ENCODE assay signal across 22 cellular contexts in the genomic region with DNA sequence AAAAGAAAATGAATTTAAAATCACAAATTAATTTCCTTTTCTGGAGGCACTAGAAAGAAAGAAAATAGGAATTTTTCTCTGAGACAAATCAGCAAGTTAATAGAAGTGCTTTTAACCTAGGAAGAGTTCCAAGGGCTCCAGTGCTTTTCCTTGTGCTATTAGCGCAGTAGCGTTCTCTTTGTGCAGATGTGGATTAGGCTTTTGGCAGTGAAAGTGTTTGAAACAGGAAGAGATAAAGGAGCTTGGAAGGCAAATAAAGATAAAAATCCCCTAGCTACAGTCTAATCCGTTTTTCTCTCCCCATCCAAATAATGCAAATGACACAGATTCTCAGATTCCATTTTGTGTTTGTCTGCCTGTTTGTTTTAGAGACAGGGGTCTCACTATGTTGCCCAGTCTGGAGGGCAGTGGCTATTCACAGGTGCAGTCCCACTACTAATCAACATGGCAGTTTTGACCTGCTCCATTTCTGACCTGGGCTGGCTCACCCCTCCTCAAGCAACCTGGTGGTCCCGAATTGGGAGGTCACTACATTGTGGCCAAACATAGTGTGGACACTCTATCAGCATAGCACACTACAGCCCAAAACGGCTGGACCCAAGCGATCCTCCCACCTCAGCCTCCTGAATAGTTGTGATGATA.
DNase-seq lines count a peak whose midpoint lies in the region; ATAC-seq, FAIRE-seq and TF ChIP-seq lines count a peak whose summit lies in the region.
"Had no signal": no experiment of that assay in that cellular context is flagged by ENCODE, and none has a peak within 500 bp of the region (broad histone marks: within the 10 kb centered on the region; RNA-seq: fewer than 3 reads in every experiment).

No MANE protein-coding gene starts in this region.

- H3K27me3 ChIP-seq in A673 (replicated peaks; ENCODE audit: insufficient read depth, low read depth, low read length, poor library complexity) (no peaks in the 10 kb centered on the region), endothelial cell of umbilical vein (ENCODE audit: control insufficient read depth in 2 of 2, insufficient read depth in 2 of 2, low read length in 2 of 2) (no peaks in the 10 kb centered on the region), MM.1S (replicated peaks; ENCODE audit: insufficient read depth, low read length) (no peaks in the 10 kb centered on the region)
- H3K27me3 ChIP-seq: BLaER1 treated with 17β-estradiol and CSF1 and Interleukin-3, amounts not matched to agents 10 nM and 100 nM had no signal

- no peak overlapping the region for H3K4me3 Mint-ChIP-seq in WTC11
- no peak overlapping the region for H3K4me3 Mint-ChIP-seq in activated CD4-positive, alpha-beta memory T cell treated with anti-CD3 and anti-CD28 coated beads for 36 hours
- H3K4me3 Mint-ChIP-seq: CD4-positive, alpha-beta memory T cell; H9 had no signal

- DNase-seq in A673 (ENCODE audit: low spot score) (peak; percentile 68), WTC11 (ENCODE audit: low spot score) (no peak), endothelial cell of umbilical vein (ENCODE audit: low read depth, low spot score) (peak; percentile 76), lung microvascular endothelial cell (ENCODE audit: low read depth in 2 of 2) (peak; percentile 18 to 63), MM.1S (no peak)
- no peak for DNase-seq in activated CD4-positive, alpha-beta memory T cell treated with anti-CD3 and anti-CD28 coated beads for 36 hours
- DNase-seq: Caco-2; CD4-positive, alpha-beta memory T cell; DMS 273 treated with DMSO at 0.1 percent for 48 hours; DMS79 treated with DMSO at 0.1 percent for 48 hours; H9; KG1; NCI-H1092 treated with DMSO at 0.1 percent for 48 hours; NCI-H1436 treated with DMSO at 0.1 percent for 48 hours; NCI-H2081; NCI-H2171 treated with DMSO at 0.1 percent for 48 hours; NCI-H446 treated with DMSO at 0.1 percent for 48 hours; NCI-H526 treated with DMSO at 0.1 percent for 48 hours; SHP77 had no signal

- H3K9me3 ChIP-seq in A673 (ENCODE audit: low read depth, low read length, poor library complexity, severe bottlenecking) (no peaks in the 10 kb centered on the region), endothelial cell of umbilical vein (replicated peaks; ENCODE audit: control insufficient read depth, insufficient read depth, low read length) (no peaks in the 10 kb centered on the region), MM.1S (replicated peaks; ENCODE audit: insufficient read depth, low read length) (no peaks in the 10 kb centered on the region)
- H3K9me3 ChIP-seq: BLaER1 treated with 17β-estradiol and CSF1 and Interleukin-3, amounts not matched to agents 10 nM and 100 nM had no signal

- TF ChIP-seq CTCF in A673 (conservative IDR thresholded peaks at IDR 0.05; ENCODE audit: low read depth, low read length): no peak
- TF ChIP-seq CTCF in WTC11 (IDR thresholded peaks at IDR 0.05): no peak
- no peak for TF ChIP-seq CTCF in endothelial cell of umbilical vein (IDR thresholded peaks at IDR 0.05; ENCODE audit: extremely low read depth in 1 of 2, insufficient read depth in 1 of 2, low read depth in 1 of 2, low read length in 2 of 2)
- no peak for TF ChIP-seq CTCF in MM.1S (IDR thresholded peaks at IDR 0.05; ENCODE audit: low read length)

- H3K4me3 ChIP-seq in A673 (ENCODE audit: low read depth, low read length, poor library complexity, severe bottlenecking): no peak overlapping the region
- no peak overlapping the region for H3K4me3 ChIP-seq in endothelial cell of umbilical vein (replicated peaks in 1 of 3; ENCODE audit: insufficient read depth in 1 of 3, low read depth in 1 of 3, low read length in 3 of 3)
- no peak overlapping the region for H3K4me3 ChIP-seq in MM.1S (ENCODE audit: low read length)
- H3K4me3 ChIP-seq: BLaER1 treated with 17β-estradiol and CSF1 and Interleukin-3, amounts not matched to agents 10 nM and 100 nM had no signal

- H3K9me2 ChIP-seq in MM.1S (replicated peaks; ENCODE audit: insufficient read depth, low read length): no peaks in the 10 kb centered on the region

- POLR2A ChIA-PET in A673 (lab: Charles Lee; ENCODE audit: low non-redundant PET) (no interaction called here), WTC11 (lab: Charles Lee) (no interaction called here), endothelial cell of umbilical vein (lab: Charles Lee) (no interaction called here)
- POLR2A ChIA-PET in activated CD4-positive, alpha-beta memory T cell treated with anti-CD3 and anti-CD28 coated beads for 36 hours (lab: Charles Lee): no interaction called here

- H3K27ac ChIP-seq in A673 (ENCODE audit: low read depth, low read length, poor library complexity, severe bottlenecking) (no peak overlapping the region), endothelial cell of umbilical vein (ENCODE audit: insufficient read depth, low read depth, low read length) (no peak overlapping the region), MM.1S (ENCODE audit: low read length) (no peak overlapping the region)
- H3K27ac ChIP-seq: BLaER1 treated with 17β-estradiol and CSF1 and Interleukin-3, amounts not matched to agents 10 nM and 100 nM had no signal

- dilution Hi-C loops in endothelial cell of umbilical vein (cut with MboI; ENCODE audit: extremely low pct_ligation_motif_present, low sequenced_read_pairs): no loop called here

- H3K4me1 ChIP-seq in A673 (ENCODE audit: insufficient read depth, low read length, poor library complexity, severe bottlenecking) (peaks cover 30% of the 10 kb centered on the region), endothelial cell of umbilical vein (ENCODE audit: control insufficient read depth, extremely low read depth, insufficient read depth, low read length) (peaks cover 32% of the 10 kb centered on the region), MM.1S (ENCODE audit: low read length) (no peaks in the 10 kb centered on the region)
- H3K4me1 ChIP-seq: BLaER1 treated with 17β-estradiol and CSF1 and Interleukin-3, amounts not matched to agents 10 nM and 100 nM had no signal

- H3K9ac ChIP-seq in endothelial cell of umbilical vein (replicated peaks; ENCODE audit: extremely low read depth, insufficient read depth, low read length): no peak overlapping the region
- H3K9ac ChIP-seq in MM.1S (ENCODE audit: low read length): no peak overlapping the region
- H3K9ac ChIP-seq: BLaER1 treated with 17β-estradiol and CSF1 and Interleukin-3, amounts not matched to agents 10 nM and 100 nM had no signal

- H3K9me3 Mint-ChIP-seq in WTC11: peaks cover 10% of the 10 kb centered on the region
- no peaks in the 10 kb centered on the region for H3K9me3 Mint-ChIP-seq in activated CD4-positive, alpha-beta memory T cell treated with anti-CD3 and anti-CD28 coated beads for 36 hours
- H3K9me3 Mint-ChIP-seq: H9 had no signal

- ATAC-seq in WTC11 (no peak), GM18517 (IDR thresholded peaks at IDR 0.05; ENCODE audit: unreplicated experiment) (no peak), GM18868 (IDR thresholded peaks at IDR 0.05; ENCODE audit: unreplicated experiment) (no peak)

- no peaks in the 10 kb centered on the region for H4K20me1 ChIP-seq in endothelial cell of umbilical vein (replicated peaks; ENCODE audit: control insufficient read depth, extremely low read depth, insufficient read depth, low read length)
- H4K20me1 ChIP-seq in MM.1S (ENCODE audit: insufficient read depth, low read length): no peaks in the 10 kb centered on the region
- H4K20me1 ChIP-seq: BLaER1 treated with 17β-estradiol and CSF1 and Interleukin-3, amounts not matched to agents 10 nM and 100 nM had no signal

- H3K79me2 ChIP-seq in endothelial cell of umbilical vein (ENCODE audit: control insufficient read depth, insufficient read depth, low read length) (peaks cover 1% of the 10 kb centered on the region), MM.1S (ENCODE audit: low read length) (no peaks in the 10 kb centered on the region)

- no peak overlapping the region for H3K4me2 ChIP-seq in endothelial cell of umbilical vein (ENCODE audit: insufficient read depth, low read length)
- no peak overlapping the region for H3K4me2 ChIP-seq in MM.1S (ENCODE audit: low read depth, low read length)
- H3K4me2 ChIP-seq: BLaER1 treated with 17β-estradiol and CSF1 and Interleukin-3, amounts not matched to agents 10 nM and 100 nM had no signal

- H3K27me3 Mint-ChIP-seq in WTC11 (ENCODE audit: low read depth): no peaks in the 10 kb centered on the region; the same call in 1 of the 2 replicates
- peaks cover 2% of the 10 kb centered on the region for H3K27me3 Mint-ChIP-seq in activated CD4-positive, alpha-beta memory T cell treated with anti-CD3 and anti-CD28 coated beads for 36 hours

- H3K36me3 Mint-ChIP-seq in WTC11: no peaks in the 10 kb centered on the region
- no peaks in the 10 kb centered on the region for H3K36me3 Mint-ChIP-seq in activated CD4-positive, alpha-beta memory T cell treated with anti-CD3 and anti-CD28 coated beads for 36 hours
- H3K36me3 Mint-ChIP-seq: CD4-positive, alpha-beta memory T cell had no signal

- CTCF ChIA-PET in A673 (lab: Charles Lee) (interaction anchor here (0.6 to 0.7 kb wide), 3 partner anchors 23 to 1624 kb away, joined by 3 to 5 read pairs (median 3); no protein-coding TSS in a partner anchor), WTC11 (lab: Charles Lee) (no interaction called here), endothelial cell of umbilical vein (lab: Charles Lee) (interaction anchor here (0.9 to 1.2 kb wide), 2 partner anchors 16 to 105 kb away, joined by 4 to 6 read pairs; no protein-coding TSS in a partner anchor)
- CTCF ChIA-PET in activated CD4-positive, alpha-beta memory T cell treated with anti-CD3 and anti-CD28 coated beads for 36 hours (lab: Charles Lee): no interaction called here

- H3K4me1 Mint-ChIP-seq in WTC11: peaks cover 32% of the 10 kb centered on the region
- no peaks in the 10 kb centered on the region for H3K4me1 Mint-ChIP-seq in activated CD4-positive, alpha-beta memory T cell treated with anti-CD3 and anti-CD28 coated beads for 36 hours (ENCODE audit: low read depth)
- H3K4me1 Mint-ChIP-seq: CD4-positive, alpha-beta memory T cell had no signal

- intact Hi-C loops in A673 (cut with micrococcal nuclease; ENCODE audit: unreplicated experiment) (no loop called here), endothelial cell of umbilical vein (cut with micrococcal nuclease) (loop anchor here (5.0 kb wide), 1 partner anchor 72 kb away; no protein-coding TSS in a partner anchor)
- intact Hi-C loops in activated CD4-positive, alpha-beta memory T cell treated with anti-CD3 and anti-CD28 coated beads for 36 hours (cut with micrococcal nuclease): no loop called here

- H2AFZ ChIP-seq in endothelial cell of umbilical vein (ENCODE audit: low read depth, low read length) (no peak overlapping the region), MM.1S (ENCODE audit: low read length) (no peak overlapping the region)

- peak; percentile 28 for FAIRE-seq in endothelial cell of umbilical vein (lab: Jason Lieb, UNC)

- H3K36me3 ChIP-seq in A673 (ENCODE audit: insufficient read depth, low read length, poor library complexity, severe bottlenecking) (no peaks in the 10 kb centered on the region), endothelial cell of umbilical vein (ENCODE audit: control insufficient read depth in 2 of 2, extremely low read depth in 1 of 2, insufficient read depth in 2 of 2, low read length in 2 of 2) (no peaks in the 10 kb centered on the region), MM.1S (replicated peaks; ENCODE audit: insufficient read depth, low read length) (no peaks in the 10 kb centered on the region)
- H3K36me3 ChIP-seq: BLaER1 treated with 17β-estradiol and CSF1 and Interleukin-3, amounts not matched to agents 10 nM and 100 nM had no signal

- BruUV-seq in A673 (replicated peaks; lab: Mats Ljungman, UMichigan): no TSS peak
- no TSS peak for BruUV-seq in endothelial cell of umbilical vein (replicated peaks; lab: Mats Ljungman, UMichigan)

- no peaks in the 10 kb centered on the region for H3K9me1 ChIP-seq in endothelial cell of umbilical vein (replicated peaks; ENCODE audit: control insufficient read depth, extremely low read depth, insufficient read depth, low read length)

- H3K27ac Mint-ChIP-seq in WTC11: no peak overlapping the region
- H3K27ac Mint-ChIP-seq in activated CD4-positive, alpha-beta memory T cell treated with anti-CD3 and anti-CD28 coated beads for 36 hours: no peak overlapping the region
- H3K27ac Mint-ChIP-seq: CD4-positive, alpha-beta memory T cell; H9 had no signal

- TF ChIP-seq POLR2A in endothelial cell of umbilical vein (IDR thresholded peaks at IDR 0.05; ENCODE audit: low read depth, low read length): no peak

- no peaks in the 10 kb centered on the region for H3F3A ChIP-seq in MM.1S (ENCODE audit: insufficient read depth, low read length)

Comparison
In these comparisons a context has a peak if more than half of its experiments do, and no peak if none do; other contexts are left out.
1. DNase-seq: peak in A673 (single experiment), endothelial cell of umbilical vein (single experiment) and lung microvascular endothelial cell (2 of 2); none in WTC11 (single experiment), MM.1S (single experiment) and activated CD4-positive, alpha-beta memory T cell treated with anti-CD3 and anti-CD28 coated beads for 36 hours (single experiment).
2. CTCF ChIA-PET loops: an anchor here in A673 (0.6 to 0.7 kb wide) and endothelial cell of umbilical vein (0.9 to 1.2 kb wide); none called in WTC11 and activated CD4-positive, alpha-beta memory T cell treated with anti-CD3 and anti-CD28 coated beads for 36 hours.